Comparison of ENCODE assay signal across 2 cellular contexts in genomic region chr7:143850682-143851081, GRCh38.
TF ChIP-seq lines count a peak whose summit lies in the region.

No MANE protein-coding gene starts in this region.

TF ChIP-seq in SK-N-SH treated with all-trans-retinoic acid at 6 μM for 48 hours, 23 proteins besides CTCF, POLR2A, EP300 and RAD21 (continued from another document):
- TF ChIP-seq CSRNP3 (CRISPR knock-in tag; IDR thresholded peaks at IDR 0.05) (no peak), CSDC2 (CRISPR knock-in tag; IDR thresholded peaks at IDR 0.05) (no peak), SNAI2 (CRISPR knock-in tag; IDR thresholded peaks at IDR 0.05) (no peak), ISL1 (CRISPR knock-in tag; IDR thresholded peaks at IDR 0.05) (no peak), RARB (CRISPR knock-in tag; IDR thresholded peaks at IDR 0.05) (no peak), ZNF565 (CRISPR knock-in tag; conservative IDR thresholded peaks at IDR 0.05; ENCODE audit: low read depth) (no peak), ARNTL (CRISPR knock-in tag; IDR thresholded peaks at IDR 0.05; ENCODE audit: borderline replicate concordance, low read depth) (no peak), ZNF70 (CRISPR knock-in tag; IDR thresholded peaks at IDR 0.05) (no peak)
- TF ChIP-seq, protein P1, sequence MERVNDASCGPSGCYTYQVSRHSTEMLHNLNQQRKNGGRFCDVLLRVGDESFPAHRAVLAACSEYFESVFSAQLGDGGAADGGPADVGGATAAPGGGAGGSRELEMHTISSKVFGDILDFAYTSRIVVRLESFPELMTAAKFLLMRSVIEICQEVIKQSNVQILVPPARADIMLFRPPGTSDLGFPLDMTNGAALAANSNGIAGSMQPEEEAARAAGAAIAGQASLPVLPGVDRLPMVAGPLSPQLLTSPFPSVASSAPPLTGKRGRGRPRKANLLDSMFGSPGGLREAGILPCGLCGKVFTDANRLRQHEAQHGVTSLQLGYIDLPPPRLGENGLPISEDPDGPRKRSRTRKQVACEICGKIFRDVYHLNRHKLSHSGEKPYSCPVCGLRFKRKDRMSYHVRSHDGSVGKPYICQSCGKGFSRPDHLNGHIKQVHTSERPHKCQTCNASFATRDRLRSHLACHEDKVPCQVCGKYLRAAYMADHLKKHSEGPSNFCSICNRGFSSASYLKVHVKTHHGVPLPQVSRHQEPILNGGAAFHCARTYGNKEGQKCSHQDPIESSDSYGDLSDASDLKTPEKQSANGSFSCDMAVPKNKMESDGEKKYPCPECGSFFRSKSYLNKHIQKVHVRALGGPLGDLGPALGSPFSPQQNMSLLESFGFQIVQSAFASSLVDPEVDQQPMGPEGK (CRISPR knock-in tag; IDR thresholded peaks at IDR 0.05; ENCODE audit: borderline replicate concordance), result no peak
- TF ChIP-seq, protein P2, sequence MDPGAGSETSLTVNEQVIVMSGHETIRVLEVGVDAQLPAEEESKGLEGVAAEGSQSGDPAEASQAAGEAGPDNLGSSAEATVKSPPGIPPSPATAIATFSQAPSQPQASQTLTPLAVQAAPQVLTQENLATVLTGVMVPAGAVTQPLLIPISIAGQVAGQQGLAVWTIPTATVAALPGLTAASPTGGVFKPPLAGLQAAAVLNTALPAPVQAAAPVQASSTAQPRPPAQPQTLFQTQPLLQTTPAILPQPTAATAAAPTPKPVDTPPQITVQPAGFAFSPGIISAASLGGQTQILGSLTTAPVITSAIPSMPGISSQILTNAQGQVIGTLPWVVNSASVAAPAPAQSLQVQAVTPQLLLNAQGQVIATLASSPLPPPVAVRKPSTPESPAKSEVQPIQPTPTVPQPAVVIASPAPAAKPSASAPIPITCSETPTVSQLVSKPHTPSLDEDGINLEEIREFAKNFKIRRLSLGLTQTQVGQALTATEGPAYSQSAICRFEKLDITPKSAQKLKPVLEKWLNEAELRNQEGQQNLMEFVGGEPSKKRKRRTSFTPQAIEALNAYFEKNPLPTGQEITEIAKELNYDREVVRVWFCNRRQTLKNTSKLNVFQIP (CRISPR knock-in tag; IDR thresholded peaks at IDR 0.05; ENCODE audit: borderline replicate concordance, low read depth), result no peak

TF ChIP-seq in K562, 482 proteins besides CTCF, POLR2A, EP300 and RAD21:
- TF ChIP-seq NR0B1 (IDR thresholded peaks at IDR 0.05; ENCODE audit: partially characterized antibody), result no peak
- no peak for TF ChIP-seq MNT (conservative IDR thresholded peaks at IDR 0.05)
- TF ChIP-seq, protein P3, sequence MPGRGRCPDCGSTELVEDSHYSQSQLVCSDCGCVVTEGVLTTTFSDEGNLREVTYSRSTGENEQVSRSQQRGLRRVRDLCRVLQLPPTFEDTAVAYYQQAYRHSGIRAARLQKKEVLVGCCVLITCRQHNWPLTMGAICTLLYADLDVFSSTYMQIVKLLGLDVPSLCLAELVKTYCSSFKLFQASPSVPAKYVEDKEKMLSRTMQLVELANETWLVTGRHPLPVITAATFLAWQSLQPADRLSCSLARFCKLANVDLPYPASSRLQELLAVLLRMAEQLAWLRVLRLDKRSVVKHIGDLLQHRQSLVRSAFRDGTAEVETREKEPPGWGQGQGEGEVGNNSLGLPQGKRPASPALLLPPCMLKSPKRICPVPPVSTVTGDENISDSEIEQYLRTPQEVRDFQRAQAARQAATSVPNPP (IDR thresholded peaks at IDR 0.05; ENCODE audit: borderline replicate concordance, insufficient read depth, insufficient read length), result no peak
